8 cellular contexts compared by ENCODE assay signal in genomic region chr9:123349691-123350480, GRCh38. TPM values are rescaled to one million over a fixed set of nuclear protein-coding genes. Genes with fewer than 3 reads are reported as not detected.
DNase-seq lines count a peak whose midpoint lies in the region; ATAC-seq, FAIRE-seq and TF ChIP-seq lines count a peak whose summit lies in the region.

No MANE protein-coding gene starts in this region.

- H3K27me3 Mint-ChIP-seq in activated T-cell treated with anti-CD3 and anti-CD28 coated beads, Interleukin-2, amount 50 U/mL, for 24 hours = peaks cover 11% of the 10 kb centered on the region

- no peaks in the 10 kb centered on the region for H3K36me3 ChIP-seq in HUES48 (ENCODE audit: control insufficient read depth, insufficient read depth, low read length)
- H3K36me3 ChIP-seq in Panc1 (ENCODE audit: control insufficient read depth, insufficient read depth, low read length) = no peaks in the 10 kb centered on the region
- H3K36me3 ChIP-seq in upper lobe of right lung = no peaks in the 10 kb centered on the region

- 0 out of 2 replicates have a peak, but pooled peaks cover 5% of the 10 kb centered on the region for H3K4me1 ChIP-seq in HUES48 (ENCODE audit: control insufficient read depth, insufficient read depth, low read length)
- no peaks in the 10 kb centered on the region for H3K4me1 ChIP-seq in Panc1 (ENCODE audit: control insufficient read depth, insufficient read depth, low read length)
- H3K4me1 ChIP-seq in upper lobe of right lung = peaks cover 3% of the 10 kb centered on the region

- ATAC-seq in Panc1 = peak; percentile 77
- ATAC-seq in omental fat pad (ENCODE audit: low FRiP score) = peak; percentile 39
- peak; percentile 86 for ATAC-seq in upper lobe of right lung

- H3K4me3 Mint-ChIP-seq in activated T-cell treated with anti-CD3 and anti-CD28 coated beads, Interleukin-2, amount 50 U/mL, for 24 hours = no peak overlapping the region

- H3K4me1 Mint-ChIP-seq in activated T-cell treated with anti-CD3 and anti-CD28 coated beads, Interleukin-2, amount 50 U/mL, for 24 hours (ENCODE audit: low read depth) = peaks cover 4% of the 10 kb centered on the region

- H3K9me3 Mint-ChIP-seq in activated T-cell treated with anti-CD3 and anti-CD28 coated beads, Interleukin-2, amount 50 U/mL, for 24 hours = no peaks in the 10 kb centered on the region

- FAIRE-seq in GM18507 (lab: Jason Lieb, UNC) = peak; percentile 73

- POLR2A ChIA-PET in AG04449 (lab: Yijun Ruan, JAX) = interaction anchor here (0.5 kb wide), 1 partner anchor 915 kb away, joined by 3 read pairs; no protein-coding TSS in a partner anchor
- POLR2A ChIA-PET in Panc1 (lab: Charles Lee) = no interaction called here

- no peaks in the 10 kb centered on the region for H3K9me3 ChIP-seq in HUES48 (ENCODE audit: control insufficient read depth, insufficient read depth, low read length)
- H3K9me3 ChIP-seq in Panc1 (ENCODE audit: control insufficient read depth, insufficient read depth, low read depth, low read length) = no peaks in the 10 kb centered on the region
- H3K9me3 ChIP-seq in upper lobe of right lung = no peaks in the 10 kb centered on the region

- no peaks in the 10 kb centered on the region for H3K36me3 Mint-ChIP-seq in activated T-cell treated with anti-CD3 and anti-CD28 coated beads, Interleukin-2, amount 50 U/mL, for 24 hours (ENCODE audit: low read depth)

- H3K27ac ChIP-seq in HUES48 (ENCODE audit: low read depth, low read length) = no peak overlapping the region
- H3K27ac ChIP-seq in Panc1 (ENCODE audit: low read length) = no peak overlapping the region
- H3K27ac ChIP-seq in upper lobe of right lung = no peak overlapping the region

- in situ Hi-C loops in Panc1 (cut with HindIII; ENCODE audit: low pct_unique_long_range_greater_than_20kb, low sequenced_read_pairs) = no loop called here

- CTCF ChIA-PET in AG04449 (lab: Yijun Ruan, JAX) (interaction anchor here (0.7 to 10.5 kb wide), 56 partner anchors 7 to 1225 kb away, joined by 3 to 288 read pairs (median 4); partner anchors contain the start of genes PDCL and ZBTB6), Panc1 (lab: Charles Lee) (interaction anchor here (0.5 to 1.3 kb wide), 4 partner anchors 10 to 267 kb away, joined by 3 to 4 read pairs (median 4); no protein-coding TSS in a partner anchor)

- H3K9ac ChIP-seq in HUES48 (ENCODE audit: low read depth, low read length) = no peak overlapping the region

- peak; percentile 94 for TF ChIP-seq CTCF in AG04449 (IDR thresholded peaks at IDR 0.05; ENCODE audit: insufficient read depth, low read length, missing control alignments)
- TF ChIP-seq CTCF in Panc1 (IDR thresholded peaks at IDR 0.05) = peak; percentile 92
- peak; percentile 99 for TF ChIP-seq CTCF in fibroblast of mammary gland (conservative IDR thresholded peaks at IDR 0.05; ENCODE audit: control insufficient read depth, insufficient read depth, low read depth, low read length)
- TF ChIP-seq CTCF in omental fat pad (IDR thresholded peaks at IDR 0.05) = peak in 1 of 3 donors; percentile 42
- TF ChIP-seq CTCF in upper lobe of right lung (IDR thresholded peaks at IDR 0.05) = peak; percentile 94

- H3K27ac Mint-ChIP-seq in activated T-cell treated with anti-CD3 and anti-CD28 coated beads, Interleukin-2, amount 50 U/mL, for 24 hours = no peak overlapping the region

- no peak overlapping the region for H3K4me3 ChIP-seq in AG04449 (ENCODE audit: low read depth, low read length)
- peak overlapping the region; percentile 35 for H3K4me3 ChIP-seq in HUES48 (ENCODE audit: low read depth, low read length)
- H3K4me3 ChIP-seq in Panc1 (ENCODE audit: low read depth in 2 of 2, low read length in 2 of 2) = no peak overlapping the region
- H3K4me3 ChIP-seq in fibroblast of mammary gland (ENCODE audit: control insufficient read depth, low read depth, low read length) = no peak overlapping the region
- H3K4me3 ChIP-seq in upper lobe of right lung = no peak overlapping the region

- no TSS peak for BruUV-seq in Panc1 (replicated peaks; lab: Mats Ljungman, UMichigan)

- H3K27me3 ChIP-seq in HUES48 (ENCODE audit: control insufficient read depth, insufficient read depth, low read length) = no peaks in the 10 kb centered on the region
- no peaks in the 10 kb centered on the region for H3K27me3 ChIP-seq in Panc1 (ENCODE audit: control insufficient read depth, insufficient read depth, low read length)
- peaks cover 12% of the 10 kb centered on the region for H3K27me3 ChIP-seq in upper lobe of right lung

- intact Hi-C loops in Panc1 (cut with micrococcal nuclease; ENCODE audit: unreplicated experiment) (loop anchor here (5.0 kb wide), 1 partner anchor 268 kb away; no protein-coding TSS in a partner anchor), upper lobe of right lung (cut with DNase I) (no loop called here)

- DNase-seq in AG04449 (ENCODE audit: low read depth, low spot score) (no peak), GM18507 (ENCODE audit: extremely low spot score, insufficient read length, low read depth) (peak; percentile 70), Panc1 (ENCODE audit: low read depth, low spot score) (peak; percentile 57), fibroblast of mammary gland (ENCODE audit: low read depth) (peak; percentile 49), omental fat pad (ENCODE audit: low spot score) (no peak), upper lobe of right lung (no peak)
- DNase-seq in activated T-cell treated with anti-CD3 and anti-CD28 coated beads, Interleukin-2, amount 50 U/mL, for 24 hours = peak; percentile 75

RNA-seq across cellular contexts. Expression of gene CRB2, which starts 6.1 kb away (rescaled TPM):
- total RNA-seq in Panc1 (2021; ENCODE audit: unreplicated experiment) = 0.05 TPM
- polyA plus RNA-seq in Panc1 (2012; ENCODE audit: insufficient read length) = not detected
- total RNA-seq in omental fat pad = 10 to 100 TPM in 1 of 4 donors, 1 to 10 TPM in 2, under 1 TPM in 1; 0.32 to 16.2 (median 3.5) TPM
- 0.93 TPM for total RNA-seq in upper lobe of right lung

Comparison
In these comparisons a context has a peak if more than half of its experiments do, and no peak if none do; other contexts are left out.
1. DNase-seq: peak in GM18507 (single experiment), Panc1 (single experiment), activated T-cell treated with anti-CD3 and anti-CD28 coated beads, Interleukin-2, amount 50 U/mL, for 24 hours (single experiment) and fibroblast of mammary gland (single experiment); none in AG04449 (single experiment), omental fat pad (single experiment) and upper lobe of right lung (single experiment).
2. Peak in every context shown above with its lines, with median percentiles within 50 percentile points of each other: ATAC-seq.